ENCODE assay signal across 24 cellular contexts in the genomic region with DNA sequence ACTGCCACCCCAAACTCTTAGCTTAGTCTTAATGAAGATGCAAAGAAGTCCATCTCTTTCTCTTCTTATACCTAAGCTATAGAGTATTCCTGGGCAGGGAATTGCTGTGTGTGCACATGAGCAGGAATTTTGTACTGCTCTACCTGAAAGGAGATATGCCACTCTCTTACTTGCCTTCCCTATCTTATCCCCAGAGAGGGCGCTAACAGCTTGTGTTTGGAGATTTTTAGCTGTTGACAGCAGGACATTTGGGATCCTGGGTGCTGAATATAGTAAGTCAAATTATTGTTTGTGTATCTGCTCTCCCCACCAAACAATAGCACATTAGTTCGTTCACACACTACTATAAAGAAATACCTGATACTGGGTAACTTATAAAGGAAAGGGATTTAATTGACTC.
DNase-seq lines count a peak whose midpoint lies in the region; ATAC-seq, FAIRE-seq and TF ChIP-seq lines count a peak whose summit lies in the region.
"Had no signal": no experiment of that assay in that cellular context is flagged by ENCODE, and none has a peak within 500 bp of the region (broad histone marks: within the 10 kb centered on the region; RNA-seq: fewer than 3 reads in every experiment).

No MANE protein-coding gene starts in this region.

- H3K9me3 Mint-ChIP-seq in astrocyte (ENCODE audit: unreplicated experiment), result no peaks in the 10 kb centered on the region
- H3K9me3 Mint-ChIP-seq in neural progenitor cell, result no peaks in the 10 kb centered on the region

- H3K79me2 ChIP-seq in astrocyte (ENCODE audit: insufficient read depth, low read length) (no peaks in the 10 kb centered on the region), neural progenitor cell (ENCODE audit: low read depth) (no peaks in the 10 kb centered on the region)

- in situ Hi-C loops in KBM-7 (cut with MboI; ENCODE audit: low pct_unique_long_range_greater_than_20kb, low sequenced_read_pairs), result no loop called here

- H3K9me3 ChIP-seq in astrocyte (ENCODE audit: insufficient read depth, low read depth, low read length) (peaks cover 3% of the 10 kb centered on the region), neural progenitor cell (ENCODE audit: low read depth) (no peaks in the 10 kb centered on the region)
- H3K9me3 ChIP-seq: psoas muscle, tibial artery had no signal

- DNase-seq in DMS53 (lab: John Stamatoyannopoulos, UW), result peak; percentile 57
- peak; percentile 9 for DNase-seq in KBM-7
- DNase-seq in astrocyte (ENCODE audit: low read depth), result no peak
- DNase-seq in neural progenitor cell (ENCODE audit: low spot score), result peak; percentile 64
- DNase-seq: activated CD4-positive, alpha-beta T cell treated with anti-CD3 and anti-CD28 coated beads for 48 hours; activated naive CD4-positive, alpha-beta T cell treated with Interleukin-2 at 50 U/mL for 16 hours; activated T-cell treated with anti-CD3 and anti-CD28 coated beads, Interleukin-2, amount 50 U/mL, for 24 hours; CD8-positive, alpha-beta memory T cell; central memory CD4-positive, alpha-beta T cell; dermis blood vessel endothelial cell; GF-D8; GOT3; left colon; NCI-H1417; NCI-H446 treated with DMSO at 0.1 percent for 48 hours; psoas muscle; stomach; T-helper 2 cell; tibial artery had no signal

- no peak overlapping the region for H3K4me3 Mint-ChIP-seq in astrocyte (ENCODE audit: unreplicated experiment)
- H3K4me3 Mint-ChIP-seq in neural progenitor cell, result no peak overlapping the region
- H3K4me3 Mint-ChIP-seq: activated T-cell treated with anti-CD3 and anti-CD28 coated beads, Interleukin-2, amount 50 U/mL, for 24 hours; CD8-positive, alpha-beta memory T cell; memory B cell had no signal

- H3K27ac ChIP-seq in astrocyte (ENCODE audit: low read depth, low read length), result no peak overlapping the region
- no peak overlapping the region for H3K27ac ChIP-seq in neural progenitor cell
- H3K27ac ChIP-seq: HL-60, psoas muscle, stomach, tibial artery had no signal

- FAIRE-seq in astrocyte (lab: Jason Lieb, UNC), result no peak

- H3K4me3 ChIP-seq in astrocyte (ENCODE audit: insufficient read depth, low read depth, low read length) (no peak overlapping the region), neural progenitor cell (no peak overlapping the region)
- H3K4me3 ChIP-seq: psoas muscle, stomach, tibial artery had no signal

- H3F3A ChIP-seq in neural progenitor cell (ENCODE audit: low read depth), result no peaks in the 10 kb centered on the region

- H3K9ac ChIP-seq in astrocyte (ENCODE audit: low read length) (no peak overlapping the region), neural progenitor cell (no peak overlapping the region)

- H3K4me1 ChIP-seq in astrocyte (ENCODE audit: insufficient read depth, low read length) (no peaks in the 10 kb centered on the region), neural progenitor cell (no peaks in the 10 kb centered on the region)
- H3K4me1 ChIP-seq: psoas muscle, stomach, tibial artery had no signal

- H3K4me1 Mint-ChIP-seq in astrocyte (ENCODE audit: low read depth, unreplicated experiment) (peaks cover 4% of the 10 kb centered on the region), neural progenitor cell (no peaks in the 10 kb centered on the region)
- H3K4me1 Mint-ChIP-seq: CD8-positive, alpha-beta memory T cell; memory B cell had no signal

- ATAC-seq in GM19455 (IDR thresholded peaks at IDR 0.05; ENCODE audit: unreplicated experiment) (no peak), HG02610 (IDR thresholded peaks at IDR 0.05; ENCODE audit: unreplicated experiment) (no peak), GM21515 (IDR thresholded peaks at IDR 0.05; ENCODE audit: unreplicated experiment) (no peak)
- ATAC-seq: left colon, psoas muscle had no signal

- H3K4me2 ChIP-seq in astrocyte (ENCODE audit: low read length) (no peak overlapping the region), neural progenitor cell (no peak overlapping the region)

- no peak for TF ChIP-seq CTCF in astrocyte (IDR thresholded peaks at IDR 0.05; ENCODE audit: insufficient read depth, low read depth, low read length)
- TF ChIP-seq CTCF in neural progenitor cell (IDR thresholded peaks at IDR 0.05), result peak; percentile 68

- H3K36me3 Mint-ChIP-seq in astrocyte (ENCODE audit: low read depth, unreplicated experiment) (no peaks in the 10 kb centered on the region), neural progenitor cell (no peaks in the 10 kb centered on the region)
- H3K36me3 Mint-ChIP-seq: CD8-positive, alpha-beta memory T cell; memory B cell had no signal

- H2AFZ ChIP-seq in astrocyte (ENCODE audit: low read depth, low read length), result no peak overlapping the region
- H2AFZ ChIP-seq in neural progenitor cell (replicated peaks), result no peak overlapping the region

- no peaks in the 10 kb centered on the region for H3K27me3 ChIP-seq in astrocyte (ENCODE audit: insufficient read depth, low read length)
- no peaks in the 10 kb centered on the region for H3K27me3 ChIP-seq in neural progenitor cell
- H3K27me3 ChIP-seq: stomach, tibial artery had no signal

- H4K20me1 ChIP-seq in astrocyte (ENCODE audit: insufficient read depth, low read length), result no peaks in the 10 kb centered on the region
- H4K20me1 ChIP-seq in neural progenitor cell (ENCODE audit: low read depth), result no peaks in the 10 kb centered on the region

- H3K27me3 Mint-ChIP-seq in astrocyte (ENCODE audit: low read depth, unreplicated experiment) (no peaks in the 10 kb centered on the region), neural progenitor cell (ENCODE audit: insufficient read depth, low read depth) (no peaks in the 10 kb centered on the region)
- H3K27me3 Mint-ChIP-seq: activated T-cell treated with anti-CD3 and anti-CD28 coated beads, Interleukin-2, amount 50 U/mL, for 24 hours; CD8-positive, alpha-beta memory T cell; memory B cell had no signal

- no peaks in the 10 kb centered on the region for H3K36me3 ChIP-seq in astrocyte (ENCODE audit: insufficient read depth, low read length)
- H3K36me3 ChIP-seq in neural progenitor cell, result no peaks in the 10 kb centered on the region
- H3K36me3 ChIP-seq: stomach, tibial artery had no signal

- H3K27ac Mint-ChIP-seq in astrocyte (ENCODE audit: unreplicated experiment) (peak overlapping the region; percentile 29), neural progenitor cell (no peak overlapping the region)
- H3K27ac Mint-ChIP-seq: activated T-cell treated with anti-CD3 and anti-CD28 coated beads, Interleukin-2, amount 50 U/mL, for 24 hours; CD8-positive, alpha-beta memory T cell; memory B cell had no signal
